24 cellular contexts compared by ENCODE assay signal in genomic region chr19:39333507-39333906, GRCh38. TPM values are rescaled to one million over a fixed set of nuclear protein-coding genes. Genes with fewer than 3 reads are reported as not detected.
DNase-seq lines count a peak whose midpoint lies in the region; ATAC-seq and TF ChIP-seq lines count a peak whose summit lies in the region.
"Had no signal": no experiment of that assay in that cellular context is flagged by ENCODE, and none has a peak within 500 bp of the region (broad histone marks: within the 10 kb centered on the region; RNA-seq: fewer than 3 reads in every experiment).

No MANE protein-coding gene starts in this region.

- no peaks in the 10 kb centered on the region for H3K9me3 ChIP-seq in CD4-positive, alpha-beta T cell (ENCODE audit: control insufficient read depth, low read length)
- H3K9me3 ChIP-seq in suprapubic skin = no peaks in the 10 kb centered on the region
- H3K9me3 ChIP-seq: esophagus muscularis mucosa, gastroesophageal sphincter, MG63, right atrium auricular region had no signal

- intact Hi-C loops in CD4-positive, alpha-beta T cell (cut with DNase I, micrococcal nuclease) = loop anchor here in 1 of 2 experiments (10.0 kb wide), 1 partner anchor 939 kb away; no protein-coding TSS in a partner anchor
- intact Hi-C loops in activated CD8-positive, alpha-beta T cell treated with anti-CD3 and anti-CD28 coated beads for 36 hours (cut with micrococcal nuclease) = loop anchor here (10.0 kb wide), 1 partner anchor 209 kb away; the partner anchor contains the start of gene PAK4

- peaks cover 40% of the 10 kb centered on the region for H3K36me3 Mint-ChIP-seq in activated CD4-positive, alpha-beta T cell treated with anti-CD3 and anti-CD28 coated beads, Interleukin-2, amount 10 ng/mL, durations not matched to agents 7 days and 5 days (ENCODE audit: low read depth)
- peaks cover 65% of the 10 kb centered on the region for H3K36me3 Mint-ChIP-seq in CD4-positive, alpha-beta T cell (ENCODE audit: low read depth)
- peaks cover 38% of the 10 kb centered on the region for H3K36me3 Mint-ChIP-seq in activated CD8-positive, alpha-beta T cell treated with anti-CD3 and anti-CD28 coated beads for 36 hours (ENCODE audit: low read depth)
- peaks cover 0 to 11% of the 10 kb centered on the region in 2 donors for H3K36me3 Mint-ChIP-seq in naive B cell

- no peaks in the 10 kb centered on the region for H3K9me3 Mint-ChIP-seq in activated CD4-positive, alpha-beta T cell treated with anti-CD3 and anti-CD28 coated beads, Interleukin-2, amount 10 ng/mL, durations not matched to agents 7 days and 5 days
- no peaks in the 10 kb centered on the region for H3K9me3 Mint-ChIP-seq in CD4-positive, alpha-beta T cell
- H3K9me3 Mint-ChIP-seq in activated CD8-positive, alpha-beta T cell treated with anti-CD3 and anti-CD28 coated beads for 36 hours = peaks cover 1% of the 10 kb centered on the region
- H3K9me3 Mint-ChIP-seq in naive B cell = peaks cover 0 to 2% (median 0%) of the 10 kb centered on the region in 7 donors

- H3K4me1 ChIP-seq in suprapubic skin = no peaks in the 10 kb centered on the region

- CTCF ChIA-PET in activated CD4-positive, alpha-beta T cell treated with anti-CD3 and anti-CD28 coated beads, Interleukin-2, amount 10 ng/mL, durations not matched to agents 7 days and 5 days (lab: Charles Lee) = interaction anchor here (0.6 to 1.8 kb wide), 3 partner anchors 9 to 132 kb away, joined by 3 to 6 read pairs (median 4); partner anchors contain the start of gene SAMD4B
- CTCF ChIA-PET in CD4-positive, alpha-beta T cell (lab: Charles Lee) = no interaction called here
- CTCF ChIA-PET in activated CD8-positive, alpha-beta T cell treated with anti-CD3 and anti-CD28 coated beads for 36 hours (lab: Charles Lee) = interaction anchor here (0.9 to 2.6 kb wide), 2 partner anchors 211 kb away, joined by 3 to 12 read pairs; no protein-coding TSS in a partner anchor

- no peak for DNase-seq in activated CD4-positive, alpha-beta T cell treated with anti-CD3 and anti-CD28 coated beads, Interleukin-2, amount 10 ng/mL, durations not matched to agents 7 days and 5 days
- no peak for DNase-seq in activated CD4-positive, alpha-beta T cell treated with anti-CD3 and anti-CD28 coated beads, Interleukin-2, amount 50 U/mL, for 4 hours
- DNase-seq in CD4-positive, alpha-beta T cell = no peak
- DNase-seq in activated CD8-positive, alpha-beta T cell treated with anti-CD3 and anti-CD28 coated beads for 36 hours = no peak
- DNase-seq in naive B cell (no peak), NCI-H146 treated with DMSO at 0.1 percent for 48 hours (lab: John Stamatoyannopoulos, UW; ENCODE audit: unreplicated experiment) (no peak), suprapubic skin (ENCODE audit: low spot score in 2 of 2) (no peak)
- DNase-seq: activated effector memory CD4-positive, alpha-beta T cell treated with anti-CD3 and anti-CD28 coated beads, Interleukin-2, amount 50 U/mL, for 16 hours; cerebellar nuclear complex; effector CD4-positive, alpha-beta T cell; kidney; MG63; NCI-H1436 treated with DMSO at 0.1 percent for 48 hours; NCI-H2227 treated with DMSO at 0.1 percent for 48 hours; NCI-H748 treated with DMSO at 0.1 percent for 48 hours had no signal

- POLR2A ChIA-PET in activated CD4-positive, alpha-beta T cell treated with anti-CD3 and anti-CD28 coated beads, Interleukin-2, amount 10 ng/mL, durations not matched to agents 7 days and 5 days (lab: Charles Lee) = interaction anchor here (0.7 kb wide), 1 partner anchor 37 kb away, joined by 3 read pairs; the partner anchor contains the start of gene IFNL1
- POLR2A ChIA-PET in CD4-positive, alpha-beta T cell (lab: Charles Lee) = interaction anchor here (0.6 to 1.2 kb wide), 2 partner anchors 102 to 211 kb away, joined by 3 read pairs; partner anchors contain the start of gene RPS16
- POLR2A ChIA-PET in activated CD8-positive, alpha-beta T cell treated with anti-CD3 and anti-CD28 coated beads for 36 hours (lab: Charles Lee) = interaction anchor here (1.0 to 2.1 kb wide), 2 partner anchors 7 to 74 kb away, joined by 3 to 7 read pairs; partner anchors contain the start of gene ZFP36

- H3K27me3 Mint-ChIP-seq in activated CD4-positive, alpha-beta T cell treated with anti-CD3 and anti-CD28 coated beads, Interleukin-2, amount 10 ng/mL, durations not matched to agents 7 days and 5 days = no peaks in the 10 kb centered on the region
- no peaks in the 10 kb centered on the region for H3K27me3 Mint-ChIP-seq in CD4-positive, alpha-beta T cell
- H3K27me3 Mint-ChIP-seq in activated CD8-positive, alpha-beta T cell treated with anti-CD3 and anti-CD28 coated beads for 36 hours = no peaks in the 10 kb centered on the region
- no peaks in the 10 kb centered on the region for H3K27me3 Mint-ChIP-seq in naive B cell

- H3K36me3 ChIP-seq in suprapubic skin = no peaks in the 10 kb centered on the region
- H3K36me3 ChIP-seq: esophagus muscularis mucosa, gastroesophageal sphincter, MG63, right atrium auricular region had no signal

- TF ChIP-seq POLR2A in suprapubic skin (IDR thresholded peaks at IDR 0.05) = no peak

- 93% methylated on average over 6 of the region's 6 CpGs for WGBS in suprapubic skin

- no peak overlapping the region for H3K4me3 ChIP-seq in suprapubic skin
- H3K4me3 ChIP-seq: esophagus muscularis mucosa, gastroesophageal sphincter, GM12878, MG63, right atrium auricular region had no signal

- peaks cover 60% of the 10 kb centered on the region for H3K4me1 Mint-ChIP-seq in activated CD4-positive, alpha-beta T cell treated with anti-CD3 and anti-CD28 coated beads, Interleukin-2, amount 10 ng/mL, durations not matched to agents 7 days and 5 days
- peaks cover 69% of the 10 kb centered on the region for H3K4me1 Mint-ChIP-seq in CD4-positive, alpha-beta T cell (ENCODE audit: low read depth)
- H3K4me1 Mint-ChIP-seq in activated CD8-positive, alpha-beta T cell treated with anti-CD3 and anti-CD28 coated beads for 36 hours (ENCODE audit: low read depth) = peaks cover 57% of the 10 kb centered on the region
- peaks cover 42 to 80% (median 64%) of the 10 kb centered on the region in 3 donors for H3K4me1 Mint-ChIP-seq in naive B cell

- TF ChIP-seq CTCF in CD4-positive, alpha-beta T cell (IDR thresholded peaks at IDR 0.05) = no peak
- TF ChIP-seq CTCF in activated CD8-positive, alpha-beta T cell treated with anti-CD3 and anti-CD28 coated beads for 36 hours (IDR thresholded peaks at IDR 0.05) = no peak
- TF ChIP-seq CTCF in suprapubic skin (IDR thresholded peaks at IDR 0.05) = no peak

- ATAC-seq in CD4-positive, alpha-beta T cell (ENCODE audit: poor library complexity) = no peak
- ATAC-seq in activated CD8-positive, alpha-beta T cell treated with anti-CD3 and anti-CD28 coated beads for 36 hours = no peak
- ATAC-seq in naive B cell (ENCODE audit: low read depth in 2 of 2) = no peak
- no peak for ATAC-seq in GM19455 (IDR thresholded peaks at IDR 0.05; ENCODE audit: unreplicated experiment)
- ATAC-seq: gastroesophageal sphincter, GM12878 had no signal

- no peaks in the 10 kb centered on the region for H3K27me3 ChIP-seq in CD4-positive, alpha-beta T cell (ENCODE audit: control insufficient read depth, insufficient read depth, low read length)
- no peaks in the 10 kb centered on the region for H3K27me3 ChIP-seq in suprapubic skin
- H3K27me3 ChIP-seq: MG63, right atrium auricular region had no signal

- peak overlapping the region; percentile 78 for H3K27ac Mint-ChIP-seq in activated CD4-positive, alpha-beta T cell treated with anti-CD3 and anti-CD28 coated beads, Interleukin-2, amount 10 ng/mL, durations not matched to agents 7 days and 5 days
- peak overlapping the region; percentile 95 for H3K27ac Mint-ChIP-seq in CD4-positive, alpha-beta T cell
- peak overlapping the region; percentile 99 for H3K27ac Mint-ChIP-seq in activated CD8-positive, alpha-beta T cell treated with anti-CD3 and anti-CD28 coated beads for 36 hours
- H3K27ac Mint-ChIP-seq in naive B cell = peak overlapping the region in 5 of 6 donors; percentile 33 to 59 (median 38)

- peak overlapping the region; percentile 51 for H3K27ac ChIP-seq in CD4-positive, alpha-beta T cell (ENCODE audit: low read depth, low read length)
- no peak overlapping the region for H3K27ac ChIP-seq in suprapubic skin
- H3K27ac ChIP-seq: C4-2B, esophagus muscularis mucosa, gastroesophageal sphincter, right atrium auricular region had no signal

- no peak for TF ChIP-seq EP300 in suprapubic skin (IDR thresholded peaks at IDR 0.05)

- H3K4me3 Mint-ChIP-seq in activated CD4-positive, alpha-beta T cell treated with anti-CD3 and anti-CD28 coated beads, Interleukin-2, amount 10 ng/mL, durations not matched to agents 7 days and 5 days = peak overlapping the region; percentile 59
- H3K4me3 Mint-ChIP-seq in CD4-positive, alpha-beta T cell = peak overlapping the region; percentile 84
- peak overlapping the region; percentile 97 for H3K4me3 Mint-ChIP-seq in activated CD8-positive, alpha-beta T cell treated with anti-CD3 and anti-CD28 coated beads for 36 hours
- H3K4me3 Mint-ChIP-seq in naive B cell = peak overlapping the region; percentile 13 to 98 (median 65)

RNA-seq across cellular contexts. Expression of gene GMFG, which starts 2.3 kb away (rescaled TPM):
- total RNA-seq in activated CD4-positive, alpha-beta T cell treated with anti-CD3 and anti-CD28 coated beads, Interleukin-2, amount 10 ng/mL, durations not matched to agents 7 days and 5 days = 100 to 1,000 TPM; 577 to 668 TPM
- 100 to 1,000 TPM; 352 to 367 TPM for total RNA-seq in CD4-positive, alpha-beta T cell
- 100 to 1,000 TPM; 280 to 297 TPM for total RNA-seq in activated CD8-positive, alpha-beta T cell treated with anti-CD3 and anti-CD28 coated beads for 36 hours
- 1,000 to 10,000 TPM in 1 of 6 donors, 100 to 1,000 TPM in 5; 750 to 1,029 (median 856) TPM for polyA plus RNA-seq in naive B cell (ENCODE audit: low read depth in 6 of 6)
- total RNA-seq in suprapubic skin = 10 to 100 TPM in 1 of 4 donors, 1 to 10 TPM in 3; 1.9 to 16.2 (median 5.8) TPM
- total RNA-seq: A673 had no signal

RNA-seq across cellular contexts. Expression of gene SAMD4B, which starts 8.7 kb away (rescaled TPM):
- total RNA-seq in activated CD4-positive, alpha-beta T cell treated with anti-CD3 and anti-CD28 coated beads, Interleukin-2, amount 10 ng/mL, durations not matched to agents 7 days and 5 days = 10 to 100 TPM; 40.2 to 45.6 TPM
- 10 to 100 TPM; 65.0 to 66.9 TPM for total RNA-seq in CD4-positive, alpha-beta T cell
- total RNA-seq in activated CD8-positive, alpha-beta T cell treated with anti-CD3 and anti-CD28 coated beads for 36 hours = 10 to 100 TPM; 35.5 to 37.1 TPM
- 10 to 100 TPM in 3 of 6 donors, 1 to 10 TPM in 3; 6.2 to 20.5 (median 9.7) TPM for polyA plus RNA-seq in naive B cell (ENCODE audit: low read depth in 6 of 6)
- 100 to 1,000 TPM; 104 to 166 (median 113) TPM for total RNA-seq in suprapubic skin

RNA-seq across cellular contexts. Expression of gene LRFN1, which starts 12.8 kb away (rescaled TPM):
- total RNA-seq in activated CD4-positive, alpha-beta T cell treated with anti-CD3 and anti-CD28 coated beads, Interleukin-2, amount 10 ng/mL, durations not matched to agents 7 days and 5 days = 1 to 10 TPM; 6.4 to 6.5 TPM
- total RNA-seq in CD4-positive, alpha-beta T cell = 1 to 10 TPM; 2.3 to 2.6 TPM
- 1 to 10 TPM; 6.1 to 6.5 TPM for total RNA-seq in activated CD8-positive, alpha-beta T cell treated with anti-CD3 and anti-CD28 coated beads for 36 hours
- polyA plus RNA-seq in naive B cell (ENCODE audit: low read depth in 6 of 6) = 1 to 10 TPM in 5 of 6 donors, not detected in 1; 1.0 to 2.2 (median 1.6) TPM
- total RNA-seq in suprapubic skin = 1 to 10 TPM; 1.4 to 2.9 (median 2.0) TPM

RNA-seq across cellular contexts. Expression of gene IFNL1, which starts 37.3 kb away (rescaled TPM):
- total RNA-seq in activated CD4-positive, alpha-beta T cell treated with anti-CD3 and anti-CD28 coated beads, Interleukin-2, amount 10 ng/mL, durations not matched to agents 7 days and 5 days = not detected
- not detected for total RNA-seq in CD4-positive, alpha-beta T cell
- total RNA-seq in activated CD8-positive, alpha-beta T cell treated with anti-CD3 and anti-CD28 coated beads for 36 hours = not detected
- polyA plus RNA-seq in naive B cell (ENCODE audit: low read depth in 6 of 6) = not detected
- total RNA-seq in suprapubic skin = not detected
- total RNA-seq: A673, esophagus muscularis mucosa, gastroesophageal sphincter, GM12878, kidney, lung microvascular endothelial cell, osteoblast, right atrium auricular region had no signal
- polyA plus RNA-seq: GM12878 had no signal

RNA-seq across cellular contexts. Expression of gene PAF1, which starts 57.4 kb away (rescaled TPM):
- total RNA-seq in activated CD4-positive, alpha-beta T cell treated with anti-CD3 and anti-CD28 coated beads, Interleukin-2, amount 10 ng/mL, durations not matched to agents 7 days and 5 days = 10 to 100 TPM; 43.8 to 44.5 TPM
- 100 to 1,000 TPM in 1 of 2 experiments, 10 to 100 TPM in 1; 99.6 to 101 TPM for total RNA-seq in CD4-positive, alpha-beta T cell
- 10 to 100 TPM; 35.5 to 36.5 TPM for total RNA-seq in activated CD8-positive, alpha-beta T cell treated with anti-CD3 and anti-CD28 coated beads for 36 hours
- polyA plus RNA-seq in naive B cell (ENCODE audit: low read depth in 6 of 6) = 10 to 100 TPM; 11.6 to 62.4 (median 41.0) TPM
- 10 to 100 TPM; 24.8 to 42.4 (median 35.4) TPM for total RNA-seq in suprapubic skin

Comparison
In these comparisons a context has a peak if more than half of its experiments do, and no peak if none do; other contexts are left out.
1. H3K27ac Mint-ChIP-seq: peak in every context shown above with its lines; median percentile 99 in activated CD8-positive, alpha-beta T cell treated with anti-CD3 and anti-CD28 coated beads for 36 hours; 95 in CD4-positive, alpha-beta T cell; 78 in activated CD4-positive, alpha-beta T cell treated with anti-CD3 and anti-CD28 coated beads, Interleukin-2, amount 10 ng/mL, durations not matched to agents 7 days and 5 days; 38 in naive B cell.
2. RNA of gene GMFG, which starts 2.3 kb away (total RNA-seq): 577 to 668 TPM in activated CD4-positive, alpha-beta T cell treated with anti-CD3 and anti-CD28 coated beads, Interleukin-2, amount 10 ng/mL, durations not matched to agents 7 days and 5 days, 352 to 367 TPM in CD4-positive, alpha-beta T cell and 280 to 297 TPM in activated CD8-positive, alpha-beta T cell treated with anti-CD3 and anti-CD28 coated beads for 36 hours; 1.9 to 16.2 TPM in suprapubic skin; every median in the first group is over 10 times any median in the second.
3. Peak in every context shown above with its lines, with median percentiles within 50 percentile points of each other: H3K4me3 Mint-ChIP-seq.